Comparison of ENCODE assay signal across 8 cellular contexts in the genomic region with DNA sequence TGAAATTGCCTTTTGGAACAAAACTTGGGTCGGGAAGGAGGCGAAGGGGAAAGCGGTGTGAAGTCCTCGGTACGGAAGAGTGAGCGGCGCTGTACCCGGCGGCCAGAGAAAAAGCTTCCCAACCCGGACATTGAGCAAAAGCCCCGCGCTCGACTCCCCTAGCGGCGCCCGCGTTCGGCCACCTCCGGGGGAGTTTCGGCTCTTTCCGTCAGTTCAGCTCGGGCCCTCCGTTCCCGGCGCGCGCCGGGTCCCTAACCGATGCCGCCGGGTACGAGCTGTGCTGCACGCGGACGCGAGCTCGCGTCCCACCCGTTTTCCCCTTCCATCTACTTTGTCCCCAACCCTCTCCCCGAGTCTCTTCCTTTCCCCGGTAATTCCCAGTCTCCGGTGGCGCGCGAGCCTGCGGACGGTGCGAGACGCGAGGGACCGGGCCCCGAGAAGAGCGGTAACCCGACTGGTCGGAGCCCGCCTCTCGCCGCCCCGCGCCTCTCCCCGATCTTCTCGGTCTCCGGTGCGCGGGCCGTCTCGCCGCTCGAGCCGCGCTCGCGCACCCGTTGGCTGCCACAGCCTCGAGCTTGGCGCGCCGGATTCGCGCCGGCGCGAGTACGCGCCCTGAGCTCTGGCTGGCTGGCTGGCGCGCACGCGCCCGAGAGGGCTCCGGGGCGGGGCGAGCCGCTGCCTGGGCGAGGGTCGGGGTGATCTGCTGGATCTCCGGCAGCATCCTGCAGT. TPM values are rescaled to one million over a fixed set of nuclear protein-coding genes. Genes with fewer than 3 reads are reported as not detected.
DNase-seq lines count a peak whose midpoint lies in the region; ATAC-seq, FAIRE-seq and TF ChIP-seq lines count a peak whose summit lies in the region.

No MANE protein-coding gene starts in this region.

- no peaks in the 10 kb centered on the region for H3K27me3 ChIP-seq in astrocyte (ENCODE audit: insufficient read depth, low read length)

- no peaks in the 10 kb centered on the region for H3K36me3 ChIP-seq in astrocyte (ENCODE audit: insufficient read depth, low read length)

- peaks cover 4% of the 10 kb centered on the region for H3K36me3 Mint-ChIP-seq in astrocyte (ENCODE audit: low read depth, unreplicated experiment)

- H3K9me3 Mint-ChIP-seq in astrocyte (ENCODE audit: unreplicated experiment): no peaks in the 10 kb centered on the region

- no peak for FAIRE-seq in astrocyte (lab: Jason Lieb, UNC)

- peak overlapping the region; percentile 89 for H3K27ac Mint-ChIP-seq in astrocyte (ENCODE audit: unreplicated experiment)

- no peaks in the 10 kb centered on the region for H3K27me3 Mint-ChIP-seq in astrocyte (ENCODE audit: low read depth, unreplicated experiment)

- ATAC-seq in HG02938 (IDR thresholded peaks at IDR 0.05; ENCODE audit: unreplicated experiment): peak; percentile 57

- H3K4me3 ChIP-seq in astrocyte (ENCODE audit: insufficient read depth, low read depth, low read length) (peak overlapping the region; percentile 92), retinal pigment epithelial cell (ENCODE audit: low read length) (peak overlapping the region; percentile 90)

- TF ChIP-seq CTCF in GM13977 (IDR thresholded peaks at IDR 0.05; ENCODE audit: extremely low read depth, insufficient read depth, missing control alignments) (peak; percentile 17), astrocyte (IDR thresholded peaks at IDR 0.05; ENCODE audit: insufficient read depth, low read depth, low read length) (no peak), retinal pigment epithelial cell (conservative IDR thresholded peaks at IDR 0.05; ENCODE audit: low read depth, low read length) (peak; percentile 23)

- in situ Hi-C loops in GM13977 (cut with MboI; ENCODE audit: low pct_unique_long_range_greater_than_20kb, low sequenced_read_pairs, unreplicated experiment): no loop called here

- peak overlapping the region; percentile 96 for H3K27ac ChIP-seq in astrocyte (ENCODE audit: low read depth, low read length)

- H3K9ac ChIP-seq in astrocyte (ENCODE audit: low read length): peak overlapping the region; percentile 97

- H3K4me3 Mint-ChIP-seq in astrocyte (ENCODE audit: unreplicated experiment): peak overlapping the region; percentile 96

- peaks cover 43% of the 10 kb centered on the region for H3K79me2 ChIP-seq in astrocyte (ENCODE audit: insufficient read depth, low read length)

- no peaks in the 10 kb centered on the region for H3K9me3 ChIP-seq in astrocyte (ENCODE audit: insufficient read depth, low read depth, low read length)

- H3K4me1 Mint-ChIP-seq in astrocyte (ENCODE audit: low read depth, unreplicated experiment): peaks cover 12% of the 10 kb centered on the region

- H3K4me2 ChIP-seq in astrocyte (ENCODE audit: low read length): peak overlapping the region; percentile 88

- peak overlapping the region; percentile 89 for H2AFZ ChIP-seq in astrocyte (ENCODE audit: low read depth, low read length)

- peaks cover 28% of the 10 kb centered on the region for H3K4me1 ChIP-seq in astrocyte (ENCODE audit: insufficient read depth, low read length)

- peak; percentile 97 for DNase-seq in GM13977 (ENCODE audit: low spot score)
- peak; percentile 80 for DNase-seq in NCI-H187 treated with DMSO at 0.1 percent for 48 hours (lab: John Stamatoyannopoulos, UW)
- peak; percentile 71 for DNase-seq in T-helper 22 cell (ENCODE audit: low read depth)
- peak; percentile 88 for DNase-seq in astrocyte (ENCODE audit: low read depth)
- peak; percentile 66 to 82 for DNase-seq in hippocampal formation (lab: John Stamatoyannopoulos, UW)
- peak; percentile 74 for DNase-seq in retinal pigment epithelial cell (ENCODE audit: low read depth)
- no peak for DNase-seq in cortex of kidney (lab: John Stamatoyannopoulos, UW)

- H4K20me1 ChIP-seq in astrocyte (ENCODE audit: insufficient read depth, low read length): peaks cover 35% of the 10 kb centered on the region

RNA-seq across cellular contexts. Expression of gene SPATS2, which starts 0.4 kb away (rescaled TPM):
- total RNA-seq in astrocyte: 44.0 and 46.3 TPM in 2 replicates

RNA-seq across cellular contexts. Expression of gene DNAJC22, which starts 20.1 kb away (rescaled TPM):
- 0.34 and 0.52 TPM in 2 replicates for total RNA-seq in astrocyte

RNA-seq across cellular contexts. Expression of gene C1QL4, which starts 29.8 kb away (rescaled TPM):
- total RNA-seq in astrocyte: 0.09 TPM in 1 of 2 replicates, not detected in the other

RNA-seq across cellular contexts. Expression of gene TROAP, which starts 43.8 kb away (rescaled TPM):
- total RNA-seq in astrocyte: 2.2 and 2.7 TPM in 2 replicates
